ENCODE assay signal across 9 cellular contexts in genomic region chr17:61157246-61157887, GRCh38.
A peak's percentile ranks its signal among the peaks of the same experiment; 100 is the strongest.
DNase-seq lines count a peak whose midpoint lies in the region; ATAC-seq and TF ChIP-seq lines count a peak whose summit lies in the region.
"Had no signal": no experiment of that assay in that cellular context is flagged by ENCODE, and none has a peak within 500 bp of the region (broad histone marks: within the 10 kb centered on the region; RNA-seq: fewer than 3 reads in every experiment).

No MANE protein-coding gene starts in this region.

- H3K9me3 Mint-ChIP-seq in CD4-positive, alpha-beta T cell: no peaks in the 10 kb centered on the region
- H3K9me3 Mint-ChIP-seq: memory B cell had no signal

- H2AFZ ChIP-seq in neuron (ENCODE audit: low read depth, low read length): peak overlapping the region; percentile 44

- no peak overlapping the region for H3K27ac ChIP-seq in CD4-positive, alpha-beta T cell (ENCODE audit: low read depth, low read length)

- peak; percentile 58 for DNase-seq in GM03348 (ENCODE audit: low spot score)
- peak; percentile 43 for DNase-seq in NCI-H2196 (lab: John Stamatoyannopoulos, UW; ENCODE audit: unreplicated experiment)
- DNase-seq in dedifferentiated amniotic fluid mesenchymal stem cell (ENCODE audit: extremely low spot score): peak; percentile 60
- DNase-seq in CD4-positive, alpha-beta T cell: no peak
- no peak for DNase-seq in activated CD4-positive, alpha-beta T cell treated with anti-CD3 and anti-CD28 coated beads, Interleukin-2, amount 50 U/mL, for 4 hours
- DNase-seq in NK-92 (lab: John Stamatoyannopoulos, UW; ENCODE audit: unreplicated experiment): no peak
- no peak for DNase-seq in iPS-NIHi7 (ENCODE audit: extremely low spot score)

- H3K4me3 Mint-ChIP-seq in CD4-positive, alpha-beta T cell: no peak overlapping the region
- H3K4me3 Mint-ChIP-seq: memory B cell had no signal

- no peak for TF ChIP-seq CTCF in CD4-positive, alpha-beta T cell (IDR thresholded peaks at IDR 0.05)

- H3K27me3 Mint-ChIP-seq in CD4-positive, alpha-beta T cell: no peaks in the 10 kb centered on the region
- H3K27me3 Mint-ChIP-seq: memory B cell had no signal

- H3K4me3 ChIP-seq in neuron (ENCODE audit: low read length): peak overlapping the region; percentile 12

- intact Hi-C loops in CD4-positive, alpha-beta T cell (cut with DNase I, micrococcal nuclease): no loop called here

- H3K36me3 ChIP-seq in neuron (ENCODE audit: insufficient read depth, low read length): no peaks in the 10 kb centered on the region

- H3K27ac Mint-ChIP-seq in CD4-positive, alpha-beta T cell: no peak overlapping the region
- H3K27ac Mint-ChIP-seq: memory B cell had no signal

- peaks cover 9% of the 10 kb centered on the region for H3K4me1 ChIP-seq in neuron (ENCODE audit: insufficient read depth, low read length)

- CTCF ChIA-PET in CD4-positive, alpha-beta T cell (lab: Charles Lee): no interaction called here

- H3K9me3 ChIP-seq in neuron (ENCODE audit: low read length): no peaks in the 10 kb centered on the region
- no peaks in the 10 kb centered on the region for H3K9me3 ChIP-seq in CD4-positive, alpha-beta T cell (ENCODE audit: control insufficient read depth, low read length)

- no peaks in the 10 kb centered on the region for H3K27me3 ChIP-seq in neuron (ENCODE audit: insufficient read depth, low read length)
- H3K27me3 ChIP-seq in CD4-positive, alpha-beta T cell (ENCODE audit: control insufficient read depth, insufficient read depth, low read length): no peaks in the 10 kb centered on the region

- peaks cover 28% of the 10 kb centered on the region for H3K4me1 Mint-ChIP-seq in CD4-positive, alpha-beta T cell (ENCODE audit: low read depth)

- POLR2A ChIA-PET in CD4-positive, alpha-beta T cell (lab: Charles Lee): no interaction called here

- ATAC-seq in CD4-positive, alpha-beta T cell (ENCODE audit: poor library complexity): no peak

- H3K36me3 Mint-ChIP-seq in CD4-positive, alpha-beta T cell (ENCODE audit: low read depth): no peaks in the 10 kb centered on the region

Comparison
In these comparisons a context has a peak if more than half of its experiments do, and no peak if none do; other contexts are left out.
1. DNase-seq: peak in GM03348 (single experiment), NCI-H2196 (single experiment) and dedifferentiated amniotic fluid mesenchymal stem cell (single experiment); none in CD4-positive, alpha-beta T cell (0 of 10), activated CD4-positive, alpha-beta T cell treated with anti-CD3 and anti-CD28 coated beads, Interleukin-2, amount 50 U/mL, for 4 hours (0 of 2), NK-92 (single experiment) and iPS-NIHi7 (single experiment).